8 cellular contexts compared by ENCODE assay signal in genomic region chr17:16215002-16215272, GRCh38. TPM values are rescaled to one million over a fixed set of nuclear protein-coding genes. Genes with fewer than 3 reads are reported as not detected.
DNase-seq lines count a peak whose midpoint lies in the region; ATAC-seq and TF ChIP-seq lines count a peak whose summit lies in the region.

No MANE protein-coding gene starts in this region.

- POLR2A ChIA-PET in CD8-positive, alpha-beta T cell (lab: Charles Lee), result interaction anchor here (0.5 to 1.3 kb wide), 5 partner anchors 12 to 138 kb away, joined by 3 to 6 read pairs (median 4); partner anchors contain the start of gene CENPV

- peaks cover 56% of the 10 kb centered on the region for H3K4me1 Mint-ChIP-seq in CD8-positive, alpha-beta T cell (ENCODE audit: low read depth)
- H3K4me1 Mint-ChIP-seq in T-helper 17 cell, result peaks cover 32% of the 10 kb centered on the region

- TF ChIP-seq CTCF in CD8-positive, alpha-beta T cell (IDR thresholded peaks at IDR 0.05), result no peak

- H3K9me3 Mint-ChIP-seq in CD8-positive, alpha-beta T cell, result no peaks in the 10 kb centered on the region

- H3K9me3 ChIP-seq in CD8-positive, alpha-beta T cell (ENCODE audit: low read length), result no peaks in the 10 kb centered on the region
- H3K9me3 ChIP-seq in T-helper 17 cell (ENCODE audit: control insufficient read depth, low read length, poor library complexity, severe bottlenecking) (no peaks in the 10 kb centered on the region), stomach smooth muscle (ENCODE audit: control insufficient read depth in 2 of 2, low read length in 2 of 2) (no peaks in the 10 kb centered on the region)

- no peaks in the 10 kb centered on the region for H3K27me3 Mint-ChIP-seq in CD8-positive, alpha-beta T cell (ENCODE audit: low read depth)
- no peaks in the 10 kb centered on the region for H3K27me3 Mint-ChIP-seq in T-helper 17 cell

- peak in 3 of 7 experiments; percentile 8 to 33 (median 32) for DNase-seq in CD8-positive, alpha-beta T cell
- DNase-seq in T-helper 17 cell (no peak), dermis blood vessel endothelial cell (peak; percentile 64), lung microvascular endothelial cell (ENCODE audit: low read depth in 2 of 2) (peak; percentile 55 to 67), NCI-H1436 treated with DMSO at 0.1 percent for 48 hours (lab: John Stamatoyannopoulos, UW) (no peak)

- H3K36me3 ChIP-seq in CD8-positive, alpha-beta T cell (ENCODE audit: insufficient read depth, low read length), result no peaks in the 10 kb centered on the region
- no peaks in the 10 kb centered on the region for H3K36me3 ChIP-seq in stomach smooth muscle (ENCODE audit: control insufficient read depth in 2 of 2, insufficient read depth in 2 of 2, low read length in 2 of 2)

- peak overlapping the region; percentile 93 for H3K4me3 Mint-ChIP-seq in CD8-positive, alpha-beta T cell
- H3K4me3 Mint-ChIP-seq in T-helper 17 cell, result peak overlapping the region; percentile 94

- H3K9ac ChIP-seq in stomach smooth muscle (ENCODE audit: low read length in 2 of 2), result peak overlapping the region; percentile 85 to 88

- H3K4me1 ChIP-seq in CD8-positive, alpha-beta T cell (ENCODE audit: insufficient read depth, low read length), result peaks cover 44% of the 10 kb centered on the region
- peaks cover 12% of the 10 kb centered on the region for H3K4me1 ChIP-seq in stomach smooth muscle (ENCODE audit: control insufficient read depth, insufficient read depth, low read length)

- peak overlapping the region; percentile 71 for H3K27ac ChIP-seq in CD8-positive, alpha-beta T cell (ENCODE audit: low read depth, low read length)
- H3K27ac ChIP-seq in stomach smooth muscle (ENCODE audit: low read length), result peak overlapping the region; percentile 90

- H3K4me3 ChIP-seq in CD8-positive, alpha-beta T cell (ENCODE audit: low read depth, low read length), result peak overlapping the region; percentile 70
- H3K4me3 ChIP-seq in stomach smooth muscle (ENCODE audit: low read length in 2 of 2), result peak overlapping the region; percentile 89

- H3K36me3 Mint-ChIP-seq in CD8-positive, alpha-beta T cell, result peaks cover 13% of the 10 kb centered on the region
- no peaks in the 10 kb centered on the region for H3K36me3 Mint-ChIP-seq in T-helper 17 cell (ENCODE audit: low read depth)

- peak overlapping the region; percentile 92 for H3K27ac Mint-ChIP-seq in CD8-positive, alpha-beta T cell
- H3K27ac Mint-ChIP-seq in T-helper 17 cell, result peak overlapping the region; percentile 80

- ATAC-seq in CD8-positive, alpha-beta T cell, result peak; percentile 12
- ATAC-seq in GM19397 (IDR thresholded peaks at IDR 0.05; ENCODE audit: unreplicated experiment), result peak; percentile 38
- peak; percentile 14 for ATAC-seq in HG03457 (IDR thresholded peaks at IDR 0.05; ENCODE audit: unreplicated experiment)
- peak; percentile 37 for ATAC-seq in T-helper 17 cell

- intact Hi-C loops in CD8-positive, alpha-beta T cell (cut with DNase I, micrococcal nuclease), result loop anchor here (2.0 to 10.0 kb wide), 4 partner anchors 72 to 320 kb away; partner anchors contain the start of gene CENPV (in 1 of the 2)

- no peaks in the 10 kb centered on the region for H3K27me3 ChIP-seq in CD8-positive, alpha-beta T cell (ENCODE audit: insufficient read depth, low read length)
- no peaks in the 10 kb centered on the region for H3K27me3 ChIP-seq in stomach smooth muscle (ENCODE audit: control insufficient read depth in 1 of 2, insufficient read depth in 2 of 2, low read length in 2 of 2)

- CTCF ChIA-PET in CD8-positive, alpha-beta T cell (lab: Charles Lee), result interaction anchor here (0.9 kb wide), 1 partner anchor 136 kb away, joined by 3 read pairs; no protein-coding TSS in a partner anchor

RNA-seq across cellular contexts. Expression of gene NCOR1, which starts 0.4 kb away (rescaled TPM):
- total RNA-seq in CD8-positive, alpha-beta T cell, result 100 to 1,000 TPM; 119 TPM
- total RNA-seq in T-helper 17 cell (100 to 1,000 TPM; 155 to 161 TPM), dermis blood vessel endothelial cell (114 and 140 TPM in 2 replicates), lung microvascular endothelial cell (57.3 and 85.1 TPM in 2 replicates)

RNA-seq across cellular contexts. Expression of gene PIGL, which starts 2.1 kb away (rescaled TPM):
- total RNA-seq in CD8-positive, alpha-beta T cell, result 10 to 100 TPM; 36.7 to 40.9 TPM
- total RNA-seq in T-helper 17 cell, result 10 to 100 TPM; 54.5 to 69.0 TPM
- total RNA-seq in dermis blood vessel endothelial cell, result 9.2 and 10.1 TPM in 2 replicates
- 5.7 and 7.5 TPM in 2 replicates for total RNA-seq in lung microvascular endothelial cell

Comparison
In these comparisons a context has a peak if more than half of its experiments do, and no peak if none do; other contexts are left out.
1. DNase-seq: peak in dermis blood vessel endothelial cell (single experiment) and lung microvascular endothelial cell (2 of 2); none in T-helper 17 cell (0 of 3) and NCI-H1436 treated with DMSO at 0.1 percent for 48 hours (single experiment).
2. Peak in every context shown above with its lines, with median percentiles within 50 percentile points of each other: ATAC-seq.